In genomic region chr16:88706288-88706964, GRCh38 we compare ENCODE assay signal across 7 cellular contexts. TPM values are rescaled to one million over a fixed set of nuclear protein-coding genes. Genes with fewer than 3 reads are reported as not detected.
DNase-seq lines count a peak whose midpoint lies in the region; ATAC-seq and TF ChIP-seq lines count a peak whose summit lies in the region.

Gene CTU2 (plus strand): TSS chr16:88706503. CDS start chr16:88706531, 28 bp downstream.
A gene with protein sequence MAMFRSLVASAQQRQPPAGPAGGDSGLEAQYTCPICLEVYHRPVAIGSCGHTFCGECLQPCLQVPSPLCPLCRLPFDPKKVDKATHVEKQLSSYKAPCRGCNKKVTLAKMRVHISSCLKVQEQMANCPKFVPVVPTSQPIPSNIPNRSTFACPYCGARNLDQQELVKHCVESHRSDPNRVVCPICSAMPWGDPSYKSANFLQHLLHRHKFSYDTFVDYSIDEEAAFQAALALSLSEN (minus strand): TSS chr16:88706408. CDS start chr16:88706325, 83 bp downstream.

- peaks cover 31% of the 10 kb centered on the region for H3K4me1 ChIP-seq in body of pancreas
- H3K4me1 ChIP-seq in iPS DF 6.9 (ENCODE audit: control insufficient read depth, insufficient read depth, low read length): no peaks in the 10 kb centered on the region; the same call in 1 of the 2 replicates
- H3K4me1 ChIP-seq in gastrocnemius medialis: peaks cover 23 to 33% of the 10 kb centered on the region in 2 donors

- ATAC-seq in HG02798 (IDR thresholded peaks at IDR 0.05; ENCODE audit: poor library complexity, unreplicated experiment) (peak; percentile 82), body of pancreas (peak; percentile 93), gastrocnemius medialis (peak; percentile 91 to 92)

- H3K27ac ChIP-seq in body of pancreas (peak within 1 kb of the TSS; percentile 42 to 89 (median 64)), iPS DF 6.9 (ENCODE audit: low read length) (no peak within 1 kb of the TSS), gastrocnemius medialis (peak within 1 kb of the TSS; percentile 80 to 95 (median 88))

- DNase-seq in NCI-H1930 (lab: John Stamatoyannopoulos, UW) (peak; percentile 40 to 84), UCSD-AML1 (lab: John Stamatoyannopoulos, UW; ENCODE audit: unreplicated experiment) (peak; percentile 91), body of pancreas (peak; percentile 90 to 92 (median 92)), iPS DF 6.9 (ENCODE audit: low read depth, low spot score) (peak; percentile 78), gastrocnemius medialis (peak; percentile 80 to 86)

- intact Hi-C loops in body of pancreas (cut with DNase I) (no loop called here), gastrocnemius medialis (cut with DNase I; ENCODE audit: low total_unique reads) (loop anchor here (1.0 to 10.0 kb wide), 4 partner anchors 20 to 148 kb away; partner anchors contain the start of genes GALNS, MVD, SNAI3 and TRAPPC2L)

- in situ Hi-C loops in gastrocnemius medialis (cut with MboI; ENCODE audit: low sequenced_read_pairs in 4 of 4): loop anchor here in 1 of 4 donors (10.0 kb wide), 1 partner anchor 132 kb away; the partner anchor contains the start of gene ZC3H18

- TF ChIP-seq POLR2A in GM15510 (IDR thresholded peaks at IDR 0.05; ENCODE audit: borderline replicate concordance, extremely low read depth, insufficient read length): peak; percentile 71
- TF ChIP-seq POLR2A in body of pancreas (IDR thresholded peaks at IDR 0.05): peak; percentile 23 to 60 (median 45)
- peak; percentile 96 to 99 for TF ChIP-seq POLR2A in gastrocnemius medialis (IDR thresholded peaks at IDR 0.05)

- WGBS in body of pancreas, 2 donors: 0 to 1% methylated on average over 7 to 73 of the region's 76 CpGs
- no CpG with 5 or more reads among the region's 76 CpGs for whole genome bisulfite sequencing in iPS DF 6.9 (ENCODE audit: insufficient coverage, insufficient read length)

- no peaks in the 10 kb centered on the region for H3K9me3 ChIP-seq in body of pancreas
- H3K9me3 ChIP-seq in iPS DF 6.9 (ENCODE audit: control insufficient read depth, insufficient read depth, low read length): no peaks in the 10 kb centered on the region
- no peaks in the 10 kb centered on the region for H3K9me3 ChIP-seq in gastrocnemius medialis

- H3K27me3 ChIP-seq in body of pancreas (no peaks in the 10 kb centered on the region), iPS DF 6.9 (ENCODE audit: control insufficient read depth, insufficient read depth, low read length) (no peaks in the 10 kb centered on the region), gastrocnemius medialis (no peaks in the 10 kb centered on the region)

- H3K36me3 ChIP-seq in body of pancreas (replicated peaks in 1 of 2; ENCODE audit: insufficient read depth in 1 of 2, low read depth in 2 of 2) (no peaks in the 10 kb centered on the region), iPS DF 6.9 (ENCODE audit: control insufficient read depth, insufficient read depth, low read length) (no peaks in the 10 kb centered on the region; the same call in 1 of the 2 replicates), gastrocnemius medialis (no peaks in the 10 kb centered on the region)

- TF ChIP-seq CTCF in body of pancreas (IDR thresholded peaks at IDR 0.05): peak in 2 of 7 experiments; percentile 23 to 37
- peak in 2 of 5 experiments; percentile 43 to 68 for TF ChIP-seq CTCF in gastrocnemius medialis (IDR thresholded peaks at IDR 0.05 in 4 of 5, conservative IDR thresholded peaks at IDR 0.05 in 1 of 5)

- H3K4me3 ChIP-seq in body of pancreas: peak within 1 kb of the TSS; percentile 56 to 96
- H3K4me3 ChIP-seq in iPS DF 6.9 (ENCODE audit: low read length): peak within 1 kb of the TSS; percentile 82
- H3K4me3 ChIP-seq in gastrocnemius medialis: peak within 1 kb of the TSS; percentile 68 to 99 (median 81)

RNA-seq across cellular contexts. Expression of gene CTU2, which starts in this region (rescaled TPM):
- total RNA-seq in body of pancreas: 10 to 100 TPM in 1 of 2 donors, 1 to 10 TPM in 1; 5.7 to 10.2 TPM
- 10 to 100 TPM; 11.1 to 17.7 (median 14.1) TPM for total RNA-seq in gastrocnemius medialis

RNA-seq across cellular contexts. Expression of the second gene that starts in this region (rescaled TPM):
- total RNA-seq in body of pancreas: 10 to 100 TPM; 16.6 to 27.7 TPM
- 10 to 100 TPM; 22.9 to 32.5 (median 26.1) TPM for total RNA-seq in gastrocnemius medialis

Comparison
In these comparisons a context has a peak if more than half of its experiments do, and no peak if none do; other contexts are left out.
1. POLR2A ChIP-seq: peak in every context shown above with its lines; median percentile 98 in gastrocnemius medialis; 71 in GM15510; 45 in body of pancreas.